ENCODE assay signal across 10 cellular contexts in the genomic region with DNA sequence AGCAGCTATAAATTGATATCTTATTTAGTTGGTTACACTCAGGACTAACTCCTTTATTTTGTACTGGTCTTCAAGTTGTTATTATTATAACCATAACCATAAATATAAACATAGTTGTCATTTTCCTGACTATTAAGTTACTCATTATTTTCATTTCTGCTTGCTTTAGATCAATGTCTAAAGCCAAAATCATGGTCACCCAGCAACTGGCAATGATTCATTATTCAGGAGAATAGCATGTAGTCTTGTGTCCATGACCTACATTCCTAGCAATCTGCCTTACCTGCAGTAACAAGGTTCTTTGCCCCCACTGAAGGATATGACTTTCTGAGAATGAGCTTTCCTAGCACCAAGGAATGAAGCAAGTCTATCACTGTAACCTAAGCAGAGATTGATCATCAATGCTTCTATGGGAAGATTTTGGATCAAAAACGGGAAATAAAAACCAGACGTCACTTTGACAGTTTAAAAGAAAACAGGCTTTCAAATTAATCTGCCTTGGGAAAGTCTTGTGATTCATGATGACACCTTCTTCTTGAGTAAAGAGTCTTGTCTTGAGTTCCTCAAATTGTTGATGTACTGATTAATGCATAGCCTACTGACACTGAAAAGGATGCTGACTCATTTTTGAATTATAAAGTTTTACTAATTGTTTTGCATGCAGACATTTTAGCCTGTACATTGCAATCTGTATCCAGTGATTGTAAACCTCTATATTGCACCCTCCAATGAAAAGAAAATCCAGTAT.
DNase-seq lines count a peak whose midpoint lies in the region; ATAC-seq, FAIRE-seq and TF ChIP-seq lines count a peak whose summit lies in the region.
"Had no signal": no experiment of that assay in that cellular context is flagged by ENCODE, and none has a peak within 500 bp of the region (broad histone marks: within the 10 kb centered on the region; RNA-seq: fewer than 3 reads in every experiment).

No MANE protein-coding gene starts in this region.

- no peaks in the 10 kb centered on the region for H3K27me3 Mint-ChIP-seq in CD4-positive, CD25-positive, alpha-beta regulatory T cell
- no peaks in the 10 kb centered on the region for H3K27me3 Mint-ChIP-seq in chondrocyte (ENCODE audit: low read depth)

- H3K27ac Mint-ChIP-seq in CD4-positive, CD25-positive, alpha-beta regulatory T cell: no peak overlapping the region
- peak overlapping the region; percentile 73 for H3K27ac Mint-ChIP-seq in chondrocyte (ENCODE audit: unreplicated experiment)

- peaks cover 9% of the 10 kb centered on the region in 2 experiments for H3K9me3 ChIP-seq in CD4-positive, CD25-positive, alpha-beta regulatory T cell (ENCODE audit: control insufficient read depth in 2 of 2, low read length in 2 of 2)

- H3K27ac ChIP-seq in CD4-positive, CD25-positive, alpha-beta regulatory T cell (ENCODE audit: insufficient read depth, low read length, poor library complexity, severe bottlenecking): no peak overlapping the region

- no peak overlapping the region for H3K4me3 ChIP-seq in CD4-positive, CD25-positive, alpha-beta regulatory T cell (ENCODE audit: low read depth, low read length)

- peaks cover 0 to 5% (median 0%) of the 10 kb centered on the region in 4 donors for H3K4me1 Mint-ChIP-seq in CD4-positive, CD25-positive, alpha-beta regulatory T cell
- H3K4me1 Mint-ChIP-seq in chondrocyte (ENCODE audit: low read depth): peaks cover 29% of the 10 kb centered on the region

- peak; percentile 60 for ATAC-seq in CD4-positive, CD25-positive, alpha-beta regulatory T cell (ENCODE audit: low read depth in 2 of 2)
- ATAC-seq in GM21381 (IDR thresholded peaks at IDR 0.05; ENCODE audit: unreplicated experiment) (peak; percentile 80), HG03521 (IDR thresholded peaks at IDR 0.05; ENCODE audit: unreplicated experiment) (peak; percentile 72), left lobe of liver (no peak)

- FAIRE-seq in GM12892 (lab: Jason Lieb, UNC): no peak

- DNase-seq in CD4-positive, CD25-positive, alpha-beta regulatory T cell: peak in 1 of 3 donors; percentile 25
- DNase-seq in chondrocyte (ENCODE audit: low spot score) (no peak), COLO829 (ENCODE audit: low spot score) (no peak), HT-29 (ENCODE audit: low spot score) (no peak), left lobe of liver (ENCODE audit: low spot score) (no peak), GM12892 (ENCODE audit: insufficient read length) (no peak)
- DNase-seq: NCI-H1092; stimulated activated naive CD4-positive, alpha-beta T cell treated with Interleukin-2 at 50 U/mL for 16 hours had no signal

- H3K36me3 Mint-ChIP-seq in CD4-positive, CD25-positive, alpha-beta regulatory T cell: no peaks in the 10 kb centered on the region
- H3K36me3 Mint-ChIP-seq in chondrocyte (ENCODE audit: low read depth): peaks cover 5% of the 10 kb centered on the region

- TF ChIP-seq POLR2A in GM12892 (IDR thresholded peaks at IDR 0.05; ENCODE audit: low read depth, low read length): no peak

- H3K4me1 ChIP-seq in CD4-positive, CD25-positive, alpha-beta regulatory T cell (ENCODE audit: control insufficient read depth, insufficient read depth, low read length, poor library complexity, severe bottlenecking): no peaks in the 10 kb centered on the region

- peaks cover 0 to 17% (median 3%) of the 10 kb centered on the region in 7 donors for H3K9me3 Mint-ChIP-seq in CD4-positive, CD25-positive, alpha-beta regulatory T cell
- peaks cover 19% of the 10 kb centered on the region for H3K9me3 Mint-ChIP-seq in chondrocyte (ENCODE audit: low read depth)

- H3K36me3 ChIP-seq in CD4-positive, CD25-positive, alpha-beta regulatory T cell (ENCODE audit: control insufficient read depth, insufficient read depth, low read length): no peaks in the 10 kb centered on the region

- TF ChIP-seq CTCF in chondrocyte (IDR thresholded peaks at IDR 0.05): no peak

- no peak overlapping the region for H3K4me3 Mint-ChIP-seq in CD4-positive, CD25-positive, alpha-beta regulatory T cell
- no peak overlapping the region for H3K4me3 Mint-ChIP-seq in chondrocyte (ENCODE audit: unreplicated experiment)

- no peaks in the 10 kb centered on the region for H3K27me3 ChIP-seq in CD4-positive, CD25-positive, alpha-beta regulatory T cell (ENCODE audit: control insufficient read depth, insufficient read depth, low read length)
